Comparison of ENCODE assay signal across 26 cellular contexts in the genomic region with DNA sequence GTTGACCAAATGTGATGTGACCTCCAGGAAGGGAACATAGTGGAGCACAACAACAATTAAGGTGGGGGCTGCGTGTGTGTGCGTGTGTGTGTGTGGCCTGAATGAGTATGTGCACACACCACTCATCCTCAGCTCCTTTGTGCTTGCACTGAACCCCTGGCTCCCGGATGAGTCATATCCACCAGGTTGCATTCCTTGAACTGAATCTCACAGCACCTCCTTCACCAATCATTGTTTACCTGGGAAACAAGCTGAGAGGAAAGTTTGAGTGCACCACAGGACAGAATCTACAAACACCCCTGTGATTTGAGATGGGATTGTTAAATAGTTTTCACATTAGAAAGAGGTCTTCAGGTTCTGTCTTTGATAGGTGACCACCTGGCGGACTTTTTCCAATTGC. TPM values are rescaled to one million over a fixed set of nuclear protein-coding genes. Genes with fewer than 3 reads are reported as not detected.
DNase-seq lines count a peak whose midpoint lies in the region; ATAC-seq and TF ChIP-seq lines count a peak whose summit lies in the region.
"Had no signal": no experiment of that assay in that cellular context is flagged by ENCODE, and none has a peak within 500 bp of the region (broad histone marks: within the 10 kb centered on the region; RNA-seq: fewer than 3 reads in every experiment).

No MANE protein-coding gene starts in this region.

- POLR2A ChIA-PET in PC-3 (lab: Charles Lee; ENCODE audit: unreplicated experiment), result no interaction called here

- peak overlapping the region; percentile 51 for H3K27ac ChIP-seq in PC-3 (ENCODE audit: low read length)
- H3K27ac ChIP-seq: coronary artery, gastroesophageal sphincter, thoracic aorta, VCaP had no signal

- peak overlapping the region; percentile 63; the same call in 1 of the 2 replicates for H2AFZ ChIP-seq in PC-3 (ENCODE audit: low read length)

- no peak overlapping the region for H3K4me3 Mint-ChIP-seq in progenitor cell of endocrine pancreas (ENCODE audit: low read depth)
- H3K4me3 Mint-ChIP-seq: activated CD8-positive, alpha-beta T cell treated with anti-CD3 and anti-CD28 coated beads for 36 hours; IgD-negative memory B cell; mesothelial cell of epicardium; stimulated activated effector memory CD8-positive, alpha-beta T cell treated with anti-CD3 and anti-CD28 coated beads, Interleukin-12 subunit alpha, Interleukin-12 subunit beta, amount 100 ng/mL, for 72 hours; T-helper 1 cell treated with Interleukin-12 subunit alpha and Interleukin-12 subunit beta and Interleukin-4 antibody, amounts not matched to agents 30 μg/mL and 1 μg/mL, for 36 hours had no signal

- H3K9me3 Mint-ChIP-seq in progenitor cell of endocrine pancreas (ENCODE audit: low read depth), result no peaks in the 10 kb centered on the region
- H3K9me3 Mint-ChIP-seq: activated CD8-positive, alpha-beta T cell treated with anti-CD3 and anti-CD28 coated beads for 36 hours; activated naive CD4-positive, alpha-beta T cell treated with anti-CD3 and anti-CD28 coated beads, Interleukin-2, amount 50 U/mL, for 72 hours; IgD-negative memory B cell; mesothelial cell of epicardium; stimulated activated effector memory CD8-positive, alpha-beta T cell treated with anti-CD3 and anti-CD28 coated beads, Interleukin-12 subunit alpha, Interleukin-12 subunit beta, amount 100 ng/mL, for 72 hours; T-helper 1 cell treated with Interleukin-12 subunit alpha and Interleukin-12 subunit beta and Interleukin-4 antibody, amounts not matched to agents 30 μg/mL and 1 μg/mL, for 36 hours had no signal

- H3K9ac ChIP-seq in PC-3 (ENCODE audit: low read length), result no peak overlapping the region

- H3K27ac Mint-ChIP-seq in progenitor cell of endocrine pancreas, result peak overlapping the region; percentile 71
- H3K27ac Mint-ChIP-seq: activated CD8-positive, alpha-beta T cell treated with anti-CD3 and anti-CD28 coated beads for 36 hours; activated naive CD4-positive, alpha-beta T cell treated with anti-CD3 and anti-CD28 coated beads, Interleukin-2, amount 50 U/mL, for 72 hours; IgD-negative memory B cell; mesothelial cell of epicardium; stimulated activated effector memory CD8-positive, alpha-beta T cell treated with anti-CD3 and anti-CD28 coated beads, Interleukin-12 subunit alpha, Interleukin-12 subunit beta, amount 100 ng/mL, for 72 hours; T-helper 1 cell treated with Interleukin-12 subunit alpha and Interleukin-12 subunit beta and Interleukin-4 antibody, amounts not matched to agents 30 μg/mL and 1 μg/mL, for 36 hours had no signal

- peak overlapping the region; percentile 58 for H3K4me2 ChIP-seq in PC-3 (ENCODE audit: low read length)

- TF ChIP-seq CTCF in PC-3 (conservative IDR thresholded peaks at IDR 0.05; ENCODE audit: low read depth, low read length) (no peak), progenitor cell of endocrine pancreas (IDR thresholded peaks at IDR 0.05; ENCODE audit: unreplicated experiment) (no peak)

- BruUV-seq in PC-3 (replicated peaks; lab: Mats Ljungman, UMichigan), result no TSS peak

- no peaks in the 10 kb centered on the region for H3K36me3 ChIP-seq in PC-3 (ENCODE audit: low read depth, low read length)
- H3K36me3 ChIP-seq: gastroesophageal sphincter, thoracic aorta had no signal

- H3F3A ChIP-seq in PC-3 (ENCODE audit: low read length, unreplicated experiment), result no peaks in the 10 kb centered on the region

- no peak overlapping the region for H3K4me3 ChIP-seq in PC-3 (ENCODE audit: low read length)
- H3K4me3 ChIP-seq: coronary artery, gastroesophageal sphincter, thoracic aorta had no signal

- H4K20me1 ChIP-seq in PC-3 (ENCODE audit: low read length), result no peaks in the 10 kb centered on the region

- peaks cover 23% of the 10 kb centered on the region for H3K4me1 ChIP-seq in PC-3 (ENCODE audit: insufficient read depth, low read length)
- H3K4me1 ChIP-seq: gastroesophageal sphincter had no signal

- peak; percentile 78 for DNase-seq in HPDE6-E6E7 (ENCODE audit: extremely low spot score)
- peak; percentile 84 for DNase-seq in PC-3
- peak; percentile 98 for DNase-seq in iPS DF 19.7 (ENCODE audit: low read depth, low spot score)
- no peak for DNase-seq in progenitor cell of endocrine pancreas (ENCODE audit: low spot score, unreplicated experiment)
- no peak for DNase-seq in globus pallidus (ENCODE audit: low spot score)
- DNase-seq in NCI-H1092 treated with DMSO at 0.1 percent for 48 hours (lab: John Stamatoyannopoulos, UW), result no peak
- DNase-seq: activated CD8-positive, alpha-beta T cell treated with anti-CD3 and anti-CD28 coated beads for 36 hours; activated T-cell treated with anti-CD3 and anti-CD28 coated beads, Interleukin-2, amount 50 U/mL, for 48 hours; AML-193; kidney; NCI-H187 treated with DMSO at 0.1 percent for 48 hours; NCI-H510A; SHP77 had no signal

- H3K27me3 ChIP-seq in PC-3 (ENCODE audit: low read length), result no peaks in the 10 kb centered on the region

- intact Hi-C loops in PC-3 (cut with micrococcal nuclease), result no loop called here

- H3K9me2 ChIP-seq in PC-3 (replicated peaks; ENCODE audit: low read length), result no peaks in the 10 kb centered on the region

- peak; percentile 82 for ATAC-seq in PC-3
- no peak for ATAC-seq in HG03045 (IDR thresholded peaks at IDR 0.05; ENCODE audit: unreplicated experiment)
- no peak for ATAC-seq in HG02870 (IDR thresholded peaks at IDR 0.05; ENCODE audit: unreplicated experiment)
- ATAC-seq: activated CD8-positive, alpha-beta T cell treated with anti-CD3 and anti-CD28 coated beads for 36 hours; activated naive CD4-positive, alpha-beta T cell treated with anti-CD3 and anti-CD28 coated beads, Interleukin-2, amount 50 U/mL, for 72 hours; gastroesophageal sphincter; stimulated activated effector memory CD8-positive, alpha-beta T cell treated with anti-CD3 and anti-CD28 coated beads, Interleukin-12 subunit alpha, Interleukin-12 subunit beta, amount 100 ng/mL, for 72 hours had no signal

- no peaks in the 10 kb centered on the region for H3K36me3 Mint-ChIP-seq in progenitor cell of endocrine pancreas (ENCODE audit: insufficient read depth)
- H3K36me3 Mint-ChIP-seq: activated naive CD4-positive, alpha-beta T cell treated with anti-CD3 and anti-CD28 coated beads, Interleukin-2, amount 50 U/mL, for 72 hours; IgD-negative memory B cell; mesothelial cell of epicardium; stimulated activated effector memory CD8-positive, alpha-beta T cell treated with anti-CD3 and anti-CD28 coated beads, Interleukin-12 subunit alpha, Interleukin-12 subunit beta, amount 100 ng/mL, for 72 hours had no signal

- no peaks in the 10 kb centered on the region for H3K9me3 ChIP-seq in PC-3 (ENCODE audit: low read length)
- H3K9me3 ChIP-seq: gastroesophageal sphincter, thoracic aorta had no signal

- CTCF ChIA-PET in PC-3 (lab: Charles Lee), result no interaction called here

- peaks cover 9% of the 10 kb centered on the region for H3K27me3 Mint-ChIP-seq in progenitor cell of endocrine pancreas

- no peaks in the 10 kb centered on the region for H3K79me2 ChIP-seq in PC-3 (ENCODE audit: low read length)

- peaks cover 18% of the 10 kb centered on the region for H3K4me1 Mint-ChIP-seq in progenitor cell of endocrine pancreas (ENCODE audit: low read depth)
- H3K4me1 Mint-ChIP-seq: mesothelial cell of epicardium; stimulated activated effector memory CD8-positive, alpha-beta T cell treated with anti-CD3 and anti-CD28 coated beads, Interleukin-12 subunit alpha, Interleukin-12 subunit beta, amount 100 ng/mL, for 72 hours had no signal

RNA-seq across cellular contexts. Expression of a gene that starts 33.7 kb away (rescaled TPM):
- total RNA-seq in PC-3 (2014; rRNA removed), result not detected in 2 replicates
- not detected in 2 replicates for total RNA-seq in progenitor cell of endocrine pancreas
- total RNA-seq: activated CD8-positive, alpha-beta T cell treated with anti-CD3 and anti-CD28 coated beads for 36 hours; activated naive CD4-positive, alpha-beta T cell treated with anti-CD3 and anti-CD28 coated beads, Interleukin-2, amount 50 U/mL, for 72 hours; G401; gastroesophageal sphincter; kidney; mesothelial cell of epicardium; pulmonary artery endothelial cell; thoracic aorta had no signal

Comparison
In these comparisons a context has a peak if more than half of its experiments do, and no peak if none do; other contexts are left out.
1. DNase-seq: peak in HPDE6-E6E7 (single experiment), PC-3 (single experiment) and iPS DF 19.7 (single experiment); none in progenitor cell of endocrine pancreas (single experiment), globus pallidus (single experiment) and NCI-H1092 treated with DMSO at 0.1 percent for 48 hours (single experiment).